In genomic region chr4:168153596-168154440, GRCh38 we compare ENCODE assay signal across 8 cellular contexts.
A peak's percentile ranks its signal among the peaks of the same experiment; 100 is the strongest.
DNase-seq lines count a peak whose midpoint lies in the region; ATAC-seq, FAIRE-seq and TF ChIP-seq lines count a peak whose summit lies in the region.

No MANE protein-coding gene starts in this region.

- H3K9me3 ChIP-seq in suprapubic skin = no peaks in the 10 kb centered on the region

- TF ChIP-seq EP300 in suprapubic skin (IDR thresholded peaks at IDR 0.05) = no peak

- H3K4me1 ChIP-seq in suprapubic skin = peaks cover 2% of the 10 kb centered on the region

- DNase-seq in DMS 273 treated with DMSO at 0.1 percent for 48 hours (lab: John Stamatoyannopoulos, UW) (peak; percentile 18), RCC 7860 (ENCODE audit: low spot score) (peak; percentile 8), fibroblast of peridontal ligament (ENCODE audit: extremely low read depth) (peak; percentile 84), nucleus accumbens (lab: John Stamatoyannopoulos, UW) (peak in 43 of 56 donors; percentile 0 to 79 (median 20)), suprapubic skin (ENCODE audit: low spot score in 2 of 2) (peak in 1 of 2 donors; percentile 80)
- peak; percentile 70 for DNase-seq in Jurkat, Clone E6-1 (ENCODE audit: low read depth, low spot score)

- H3K36me3 ChIP-seq in suprapubic skin = no peaks in the 10 kb centered on the region

- peak; percentile 31 for FAIRE-seq in RCC 7860 (lab: Jason Lieb, UNC)

- H3K27me3 Mint-ChIP-seq in activated T-helper 17 cell treated with anti-CD3 and anti-CD28 coated beads, Interleukin-2, amount 50 U/mL, for 72 hours = no peaks in the 10 kb centered on the region

- WGBS in suprapubic skin = 3% methylated on average over 10 of the region's 10 CpGs

- ATAC-seq in GM21528 (IDR thresholded peaks at IDR 0.05; ENCODE audit: low FRiP score, unreplicated experiment) = peak; percentile 96
- peak; percentile 70 for ATAC-seq in activated T-helper 17 cell treated with anti-CD3 and anti-CD28 coated beads, Interleukin-2, amount 50 U/mL, for 72 hours (replicated peaks)

- peaks cover 6% of the 10 kb centered on the region for H3K4me1 Mint-ChIP-seq in activated T-helper 17 cell treated with anti-CD3 and anti-CD28 coated beads, Interleukin-2, amount 50 U/mL, for 72 hours

- H3K9me3 Mint-ChIP-seq in activated T-helper 17 cell treated with anti-CD3 and anti-CD28 coated beads, Interleukin-2, amount 50 U/mL, for 72 hours = no peaks in the 10 kb centered on the region

- H3K4me3 ChIP-seq in Jurkat, Clone E6-1 (ENCODE audit: low read length) = no peak overlapping the region
- peak overlapping the region; percentile 28 for H3K4me3 ChIP-seq in suprapubic skin

- H3K27me3 ChIP-seq in suprapubic skin = no peaks in the 10 kb centered on the region

- no peak for TF ChIP-seq POLR2A in suprapubic skin (IDR thresholded peaks at IDR 0.05)

- no peaks in the 10 kb centered on the region for H3K36me3 Mint-ChIP-seq in activated T-helper 17 cell treated with anti-CD3 and anti-CD28 coated beads, Interleukin-2, amount 50 U/mL, for 72 hours (ENCODE audit: low read depth)

- peak overlapping the region; percentile 19 for H3K4me3 Mint-ChIP-seq in activated T-helper 17 cell treated with anti-CD3 and anti-CD28 coated beads, Interleukin-2, amount 50 U/mL, for 72 hours

- peak in 1 of 2 donors; percentile 36 for TF ChIP-seq CTCF in suprapubic skin (IDR thresholded peaks at IDR 0.05)

- H3K27ac ChIP-seq in suprapubic skin = no peak overlapping the region

- no peak overlapping the region for H3K27ac Mint-ChIP-seq in activated T-helper 17 cell treated with anti-CD3 and anti-CD28 coated beads, Interleukin-2, amount 50 U/mL, for 72 hours
